Comparison of ENCODE assay signal across 8 cellular contexts in the genomic region with DNA sequence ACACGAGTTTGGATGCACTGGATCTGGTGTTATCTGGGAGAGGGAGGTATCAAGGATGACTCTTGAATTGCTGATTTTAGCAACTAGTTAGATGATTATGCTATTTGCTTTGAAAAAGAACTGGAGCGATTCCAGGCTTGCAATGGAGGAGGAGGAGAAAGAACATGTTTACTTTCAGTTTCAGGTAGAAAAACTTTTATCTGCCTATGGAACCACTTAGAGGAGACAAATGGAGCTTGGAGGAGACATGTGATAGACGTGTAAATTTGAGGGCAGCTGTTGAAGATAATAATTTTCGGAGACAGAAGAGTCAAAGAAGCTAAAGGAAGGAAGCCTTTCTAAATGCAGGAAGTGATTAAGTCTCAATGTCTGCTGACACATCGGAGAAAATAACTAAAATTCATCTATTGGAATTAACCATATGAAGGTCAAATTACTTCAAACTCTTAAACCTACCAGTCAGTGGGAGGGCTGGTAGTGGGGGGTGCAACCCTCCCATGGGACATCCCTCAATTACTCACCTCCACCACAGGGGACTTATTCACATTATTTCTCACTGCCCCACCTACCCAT.
DNase-seq lines count a peak whose midpoint lies in the region; ATAC-seq and TF ChIP-seq lines count a peak whose summit lies in the region.

No MANE protein-coding gene starts in this region.

- H3K4me1 Mint-ChIP-seq in nephron, result peaks cover 6% of the 10 kb centered on the region

- no peaks in the 10 kb centered on the region for H3K36me3 Mint-ChIP-seq in nephron (ENCODE audit: low read depth)

- H3K27me3 Mint-ChIP-seq in nephron (ENCODE audit: low read depth), result no peaks in the 10 kb centered on the region

- ATAC-seq in HG03565 (IDR thresholded peaks at IDR 0.05; ENCODE audit: unreplicated experiment) (no peak), GM21423 (IDR thresholded peaks at IDR 0.05; ENCODE audit: unreplicated experiment) (no peak)

- DNase-seq in EL, result peak; percentile 35
- DNase-seq in NCI-H226, result peak; percentile 18
- peak in 1 of 2 donors; percentile 77 for DNase-seq in cardiac fibroblast (ENCODE audit: low read depth in 2 of 2)
- no peak for DNase-seq in ecto neural progenitor cell (ENCODE audit: low spot score)
- DNase-seq in SIG-M5 (lab: John Stamatoyannopoulos, UW), result no peak

- TF ChIP-seq CTCF in cardiac fibroblast (IDR thresholded peaks at IDR 0.05; ENCODE audit: low read depth, low read length) (no peak), nephron (IDR thresholded peaks at IDR 0.05; ENCODE audit: unreplicated experiment in 3 of 3) (no peak)

- H3K9me3 Mint-ChIP-seq in nephron, result no peaks in the 10 kb centered on the region

- peak overlapping the region; percentile 11 to 41 for H3K4me3 ChIP-seq in cardiac fibroblast (replicated peaks in 1 of 2; ENCODE audit: low read depth in 2 of 2, low read length in 2 of 2)

- H3K27ac Mint-ChIP-seq in nephron, result peak overlapping the region in 2 of 3 experiments; percentile 6 to 35

- H3K4me3 Mint-ChIP-seq in nephron, result peak overlapping the region in 2 of 3 experiments; percentile 21 to 47

Comparison
In these comparisons a context has a peak if more than half of its experiments do, and no peak if none do; other contexts are left out.
1. DNase-seq: peak in EL (single experiment) and NCI-H226 (single experiment); none in ecto neural progenitor cell (single experiment) and SIG-M5 (single experiment).